25 cellular contexts compared by ENCODE assay signal in genomic region chr3:69115731-69116130, GRCh38. TPM values are rescaled to one million over a fixed set of nuclear protein-coding genes. Genes with fewer than 3 reads are reported as not detected.
A peak's percentile ranks its signal among the peaks of the same experiment; 100 is the strongest.
DNase-seq lines count a peak whose midpoint lies in the region; ATAC-seq and TF ChIP-seq lines count a peak whose summit lies in the region.
"Had no signal": no experiment of that assay in that cellular context is flagged by ENCODE, and none has a peak within 500 bp of the region (broad histone marks: within the 10 kb centered on the region; RNA-seq: fewer than 3 reads in every experiment).

No MANE protein-coding gene starts in this region.

- ATAC-seq in left lung (peak; percentile 14), HG02642 (IDR thresholded peaks at IDR 0.05; ENCODE audit: poor library complexity, unreplicated experiment) (no peak), GM21529 (IDR thresholded peaks at IDR 0.05; ENCODE audit: unreplicated experiment) (no peak), GM18907 (IDR thresholded peaks at IDR 0.05; ENCODE audit: unreplicated experiment) (no peak)
- ATAC-seq: effector memory CD8-positive, alpha-beta T cell; upper lobe of right lung had no signal

- H3K27me3 ChIP-seq in PC-9 (ENCODE audit: insufficient read depth, low read depth) (no peaks in the 10 kb centered on the region), left lung (no peaks in the 10 kb centered on the region)
- H3K27me3 ChIP-seq: brain microvascular endothelial cell, spleen, upper lobe of right lung had no signal

- POLR2A ChIA-PET in PC-9 (lab: Charles Lee; ENCODE audit: unreplicated experiment) = no interaction called here

- H3K9me3 ChIP-seq in PC-9 (ENCODE audit: insufficient read depth, low read depth) = no peaks in the 10 kb centered on the region
- no peaks in the 10 kb centered on the region for H3K9me3 ChIP-seq in left lung
- H3K9me3 ChIP-seq: Caco-2, HAP-1, spleen, upper lobe of right lung had no signal

- H3K4me2 ChIP-seq in PC-9 = peak overlapping the region; percentile 82

- peaks cover 27% of the 10 kb centered on the region for H3F3A ChIP-seq in PC-9 (ENCODE audit: insufficient read depth, low read depth)

- no peak overlapping the region for H2AFZ ChIP-seq in PC-9

- H3K4me1 ChIP-seq in PC-9 (replicated peaks; ENCODE audit: insufficient read depth) (peaks cover 31% of the 10 kb centered on the region), left lung (no peaks in the 10 kb centered on the region)
- H3K4me1 ChIP-seq: HAP-1, upper lobe of right lung had no signal

- BruUV-seq in PC-9 (replicated peaks; lab: Mats Ljungman, UMichigan) = no TSS peak

- H4K20me1 ChIP-seq in PC-9 (ENCODE audit: insufficient read depth) = no peaks in the 10 kb centered on the region

- intact Hi-C loops in PC-9 (cut with micrococcal nuclease; ENCODE audit: unreplicated experiment) (loop anchor here (5.0 kb wide), 1 partner anchor 87 kb away; no protein-coding TSS in a partner anchor), left lung (cut with DNase I) (no loop called here)

- no peaks in the 10 kb centered on the region for H3K9me2 ChIP-seq in PC-9 (ENCODE audit: insufficient read depth)

- peak overlapping the region; percentile 87 for H3K27ac ChIP-seq in PC-9
- H3K27ac ChIP-seq in left lung = no peak overlapping the region
- H3K27ac ChIP-seq: brain microvascular endothelial cell, spleen, upper lobe of right lung had no signal

- H3K4me3 ChIP-seq in PC-9 = no peak overlapping the region
- H3K4me3 ChIP-seq in left lung = no peak overlapping the region
- H3K4me3 ChIP-seq: HAP-1, spleen, upper lobe of right lung had no signal

- CTCF ChIA-PET in PC-9 (lab: Charles Lee) = no interaction called here

- no peaks in the 10 kb centered on the region for H3K79me2 ChIP-seq in PC-9 (ENCODE audit: low read depth)

- peak; percentile 52 for DNase-seq in ELR (ENCODE audit: low read depth)
- DNase-seq in PC-9 = no peak
- peak; percentile 51 for DNase-seq in fibroblast of gingiva (ENCODE audit: low read depth)
- DNase-seq in left lung = no peak
- no peak for DNase-seq in NCI-H345 (lab: John Stamatoyannopoulos, UW)
- DNase-seq: activated CD4-positive, alpha-beta T cell treated with anti-CD3 and anti-CD28 coated beads, Interleukin-2, amount 10 ng/mL, durations not matched to agents 24 days and 14 days; activated naive CD4-positive, alpha-beta T cell treated with anti-CD3 and anti-CD28 coated beads for 36 hours; brain microvascular endothelial cell; Caco-2; effector memory CD8-positive, alpha-beta T cell; immature natural killer cell; NCI-H1092 treated with DMSO at 0.1 percent for 48 hours; NCI-H2171 treated with DMSO at 0.1 percent for 48 hours; SIG-M5; spleen; stimulated activated naive CD4-positive, alpha-beta T cell treated with Interleukin-2 at 50 U/mL for 16 hours; T1000; upper lobe of right lung had no signal

- no peak for TF ChIP-seq CTCF in PC-9 (conservative IDR thresholded peaks at IDR 0.05)
- no peak for TF ChIP-seq CTCF in left lung (IDR thresholded peaks at IDR 0.05)

- no peaks in the 10 kb centered on the region for H3K36me3 ChIP-seq in PC-9 (ENCODE audit: low read depth)
- no peaks in the 10 kb centered on the region for H3K36me3 ChIP-seq in left lung
- H3K36me3 ChIP-seq: brain microvascular endothelial cell, HAP-1, spleen, upper lobe of right lung had no signal

RNA-seq across cellular contexts. Expression of gene LMOD3, which starts 6.7 kb away (rescaled TPM):
- not detected in 2 replicates for total RNA-seq in PC-9 (2021)
- total RNA-seq in left lung = under 1 TPM; 0.18 to 0.26 TPM
- total RNA-seq: activated CD4-positive, alpha-beta T cell treated with anti-CD3 and anti-CD28 coated beads, Interleukin-2, amount 10 ng/mL, durations not matched to agents 24 days and 14 days; activated naive CD4-positive, alpha-beta T cell treated with anti-CD3 and anti-CD28 coated beads for 36 hours; Caco-2; glomerular endothelial cell; mononuclear cell; osteocyte had no signal

RNA-seq across cellular contexts. Expression of gene ARL6IP5, which starts 31.0 kb away (rescaled TPM):
- 35.6 and 45.7 TPM in 2 replicates for total RNA-seq in PC-9 (2021)
- total RNA-seq in left lung = 100 to 1,000 TPM; 179 to 184 TPM

RNA-seq across cellular contexts. Expression of gene UBA3, which starts 35.6 kb away (rescaled TPM):
- total RNA-seq in PC-9 (2021) = 75.3 and 88.8 TPM in 2 replicates
- total RNA-seq in left lung = 10 to 100 TPM; 61.3 to 62.2 TPM

Comparison
In these comparisons a context has a peak if more than half of its experiments do, and no peak if none do; other contexts are left out.
1. DNase-seq: peak in ELR (single experiment) and fibroblast of gingiva (single experiment); none in PC-9 (0 of 2), left lung (0 of 2) and NCI-H345 (single experiment).